8 cellular contexts compared by ENCODE assay signal in the genomic region with DNA sequence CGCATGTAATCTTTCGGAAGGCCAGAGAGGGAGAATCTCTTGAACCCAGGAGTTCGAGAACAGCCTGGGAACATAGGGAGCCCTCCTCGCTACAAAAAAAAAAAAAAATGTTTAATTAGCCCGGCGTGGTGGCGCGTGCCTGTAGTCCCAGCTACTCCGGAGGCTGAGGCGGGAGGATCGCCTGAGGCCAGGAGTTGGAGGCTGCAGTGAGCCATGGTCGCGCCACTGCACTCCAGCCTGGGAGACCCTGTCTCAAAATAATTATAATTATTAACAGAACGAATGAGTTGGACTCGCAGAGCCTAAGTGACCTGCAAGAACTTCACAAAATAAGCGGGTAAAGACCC. TPM values are rescaled to one million over a fixed set of nuclear protein-coding genes. Genes with fewer than 3 reads are reported as not detected.
A peak's percentile ranks its signal among the peaks of the same experiment; 100 is the strongest.
DNase-seq lines count a peak whose midpoint lies in the region; TF ChIP-seq lines count a peak whose summit lies in the region.

No MANE protein-coding gene starts in this region.

- intact Hi-C loops in cardiac septum (cut with DNase I): no loop called here

- TF ChIP-seq CTCF in right atrium auricular region (IDR thresholded peaks at IDR 0.05) (no peak), brain microvascular endothelial cell (IDR thresholded peaks at IDR 0.05; ENCODE audit: low read depth, low read length, missing control alignments) (no peak)

- H3K4me3 ChIP-seq in right atrium auricular region (peak overlapping the region; percentile 81 to 89), brain microvascular endothelial cell (ENCODE audit: low read depth, low read length) (peak overlapping the region; percentile 71), mesodermal cell (ENCODE audit: extremely low read depth, insufficient read depth, low read length, poor library complexity, severe bottlenecking) (peak overlapping the region; percentile 76)

- DNase-seq in right atrium auricular region (ENCODE audit: low spot score): no peak
- DNase-seq in cardiac septum (ENCODE audit: low spot score): no peak
- DNase-seq in brain microvascular endothelial cell: peak; percentile 2
- DNase-seq in RPMI8226: no peak
- DNase-seq in COLO668 (lab: John Stamatoyannopoulos, UW; ENCODE audit: unreplicated experiment): no peak
- DNase-seq in SIG-M5 treated with dmso at 0.1 percent for 504 hours (lab: John Stamatoyannopoulos, UW; ENCODE audit: unreplicated experiment): no peak
- DNase-seq in DMS79 treated with DMSO at 0.1 percent for 48 hours (lab: John Stamatoyannopoulos, UW): no peak

- WGBS in mesodermal cell (ENCODE audit: insufficient coverage in 2 of 2), 2 experiments: 53 to 62% methylated on average over 5 to 10 of the region's 16 CpGs

- peak overlapping the region; percentile 83 to 85 for H3K27ac ChIP-seq in right atrium auricular region
- peak overlapping the region; percentile 53 for H3K27ac ChIP-seq in brain microvascular endothelial cell
- peak overlapping the region; percentile 87 for H3K27ac ChIP-seq in mesodermal cell (ENCODE audit: low read depth, low read length, severe bottlenecking)

- H3K9me3 ChIP-seq in right atrium auricular region (no peaks in the 10 kb centered on the region), mesodermal cell (ENCODE audit: control insufficient read depth, low read length) (no peaks in the 10 kb centered on the region)

- H3K27me3 ChIP-seq in right atrium auricular region (no peaks in the 10 kb centered on the region), brain microvascular endothelial cell (replicated peaks) (no peaks in the 10 kb centered on the region)

- in situ Hi-C loops in brain microvascular endothelial cell (cut with HindIII; ENCODE audit: low pct_ligation_motif_present, low sequenced_read_pairs): no loop called here

- H3K36me3 ChIP-seq in right atrium auricular region (peaks cover 29% of the 10 kb centered on the region), brain microvascular endothelial cell (replicated peaks) (peaks cover 8% of the 10 kb centered on the region), mesodermal cell (ENCODE audit: control insufficient read depth, insufficient read depth, low read length) (peaks cover 38% of the 10 kb centered on the region)

- peaks cover 0 to 6% of the 10 kb centered on the region in 2 donors for H3K4me1 ChIP-seq in right atrium auricular region
- H3K4me1 ChIP-seq in mesodermal cell (ENCODE audit: control insufficient read depth, insufficient read depth, low read length, poor library complexity, severe bottlenecking): no peaks in the 10 kb centered on the region

RNA-seq across cellular contexts. Expression of a gene that starts 0.8 kb away (rescaled TPM):
- 10 to 100 TPM in 1 of 2 donors, 1 to 10 TPM in 1; 4.5 to 10.4 TPM for total RNA-seq in right atrium auricular region
- 6.3 TPM for total RNA-seq in cardiac septum
- 12.5 TPM for polyA plus RNA-seq in mesodermal cell (2013, experiment 1 of 2)
- polyA plus RNA-seq in mesodermal cell (2013, experiment 2 of 2): 14.7 TPM

RNA-seq across cellular contexts. Expression of a gene that starts 17.6 kb away (rescaled TPM):
- total RNA-seq in right atrium auricular region (1 to 10 TPM; 2.0 to 2.2 TPM), cardiac septum (1.4 TPM)
- polyA plus RNA-seq in mesodermal cell (2013, experiment 1 of 2): 7.2 TPM
- polyA plus RNA-seq in mesodermal cell (2013, experiment 2 of 2): 8.5 TPM

RNA-seq across cellular contexts. Expression of a gene that starts 46.1 kb away (rescaled TPM):
- total RNA-seq in right atrium auricular region: 1,000 to 10,000 TPM in 1 of 2 donors, 100 to 1,000 TPM in 1; 554 to 1,203 TPM
- 958 TPM for total RNA-seq in cardiac septum
- polyA plus RNA-seq in mesodermal cell (2013, experiment 1 of 2): 380 TPM
- polyA plus RNA-seq in mesodermal cell (2013, experiment 2 of 2): 412 TPM

RNA-seq across cellular contexts. Expression of a gene that starts 46.3 kb away (rescaled TPM):
- total RNA-seq in right atrium auricular region (10 to 100 TPM in 1 of 2 donors, 1 to 10 TPM in 1; 7.2 to 11.2 TPM), cardiac septum (15.5 TPM)
- 24.1 TPM for polyA plus RNA-seq in mesodermal cell (2013, experiment 1 of 2)
- polyA plus RNA-seq in mesodermal cell (2013, experiment 2 of 2): 20.4 TPM
